Comparison of ENCODE assay signal across 8 cellular contexts in the genomic region with DNA sequence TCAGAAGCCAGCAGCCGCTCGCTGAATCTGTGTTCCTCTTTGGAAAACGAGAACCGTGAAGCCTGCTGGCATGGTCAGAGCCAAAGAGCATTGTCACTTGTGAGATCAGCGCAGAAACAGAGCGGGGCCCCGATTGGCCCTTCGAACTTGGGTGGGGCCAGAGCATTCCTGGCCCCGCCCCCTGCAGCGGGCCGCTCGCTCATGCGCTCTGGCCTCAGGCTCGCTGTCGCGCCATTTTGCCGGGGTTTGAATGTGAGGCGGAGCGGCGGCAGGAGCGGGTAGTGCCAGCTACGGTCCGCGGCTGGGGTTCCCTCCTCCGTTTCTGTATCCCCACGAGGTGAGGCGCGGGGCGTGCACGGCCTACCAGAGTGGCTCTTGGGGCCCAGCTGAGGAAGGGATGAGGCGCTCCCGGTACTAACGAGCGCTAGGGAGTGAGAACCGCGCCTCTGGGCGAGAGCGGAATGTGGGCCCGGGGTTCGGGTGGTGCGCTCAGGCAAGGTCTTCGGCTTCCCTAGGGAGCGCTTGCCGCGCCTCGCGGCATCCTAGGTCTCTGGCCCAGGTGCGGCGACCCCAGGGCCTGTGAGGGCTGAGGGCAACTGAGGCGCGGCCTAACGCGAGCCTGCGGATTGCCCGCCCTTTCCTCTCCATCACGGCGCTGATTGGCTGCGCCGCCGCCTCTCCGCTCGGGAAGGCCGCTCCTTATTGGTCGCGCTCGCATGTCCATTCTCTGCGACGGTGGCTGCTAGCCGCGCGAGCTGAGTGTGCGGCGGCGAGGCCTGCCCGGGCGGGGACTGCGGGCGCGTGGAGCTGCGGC. TPM values are rescaled to one million over a fixed set of nuclear protein-coding genes. Genes with fewer than 3 reads are reported as not detected.
DNase-seq lines count a peak whose midpoint lies in the region; ATAC-seq, FAIRE-seq and TF ChIP-seq lines count a peak whose summit lies in the region.

A gene with protein sequence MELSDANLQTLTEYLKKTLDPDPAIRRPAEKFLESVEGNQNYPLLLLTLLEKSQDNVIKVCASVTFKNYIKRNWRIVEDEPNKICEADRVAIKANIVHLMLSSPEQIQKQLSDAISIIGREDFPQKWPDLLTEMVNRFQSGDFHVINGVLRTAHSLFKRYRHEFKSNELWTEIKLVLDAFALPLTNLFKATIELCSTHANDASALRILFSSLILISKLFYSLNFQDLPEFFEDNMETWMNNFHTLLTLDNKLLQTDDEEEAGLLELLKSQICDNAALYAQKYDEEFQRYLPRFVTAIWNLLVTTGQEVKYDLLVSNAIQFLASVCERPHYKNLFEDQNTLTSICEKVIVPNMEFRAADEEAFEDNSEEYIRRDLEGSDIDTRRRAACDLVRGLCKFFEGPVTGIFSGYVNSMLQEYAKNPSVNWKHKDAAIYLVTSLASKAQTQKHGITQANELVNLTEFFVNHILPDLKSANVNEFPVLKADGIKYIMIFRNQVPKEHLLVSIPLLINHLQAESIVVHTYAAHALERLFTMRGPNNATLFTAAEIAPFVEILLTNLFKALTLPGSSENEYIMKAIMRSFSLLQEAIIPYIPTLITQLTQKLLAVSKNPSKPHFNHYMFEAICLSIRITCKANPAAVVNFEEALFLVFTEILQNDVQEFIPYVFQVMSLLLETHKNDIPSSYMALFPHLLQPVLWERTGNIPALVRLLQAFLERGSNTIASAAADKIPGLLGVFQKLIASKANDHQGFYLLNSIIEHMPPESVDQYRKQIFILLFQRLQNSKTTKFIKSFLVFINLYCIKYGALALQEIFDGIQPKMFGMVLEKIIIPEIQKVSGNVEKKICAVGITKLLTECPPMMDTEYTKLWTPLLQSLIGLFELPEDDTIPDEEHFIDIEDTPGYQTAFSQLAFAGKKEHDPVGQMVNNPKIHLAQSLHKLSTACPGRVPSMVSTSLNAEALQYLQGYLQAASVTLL (plus strand): TSS at position 226 of the 814 bp plus-strand sequence. CDS start 12,152 bp downstream, outside the sequence.

- H3K4me1 Mint-ChIP-seq in natural killer cell, result peaks cover 29 to 37% of the 10 kb centered on the region in 2 donors

- H2AFZ ChIP-seq in Loucy (ENCODE audit: low read length), result peak within 1 kb of the TSS; percentile 99

- H3K36me3 Mint-ChIP-seq in natural killer cell, result no peaks in the 10 kb centered on the region

- peaks cover 52% of the 10 kb centered on the region for H3K79me2 ChIP-seq in Loucy (ENCODE audit: insufficient read depth, low read length)

- no peaks in the 10 kb centered on the region; the same call in 1 of the 2 replicates for H3K36me3 ChIP-seq in Loucy (ENCODE audit: insufficient read depth, low read length)

- peak; percentile 85 to 95 (median 90) for ATAC-seq in natural killer cell

- peak within 1 kb of the TSS; percentile 81 for H3K4me3 ChIP-seq in Loucy (ENCODE audit: low read length, poor library complexity, severe bottlenecking)

- H4K20me1 ChIP-seq in Loucy (ENCODE audit: insufficient read depth, low read length, poor library complexity, severe bottlenecking), result peaks cover 46% of the 10 kb centered on the region

- no peaks in the 10 kb centered on the region for H3K27me3 Mint-ChIP-seq in natural killer cell (ENCODE audit: low read depth in 2 of 2)

- peak within 1 kb of the TSS; percentile 89 for H3K9ac ChIP-seq in Loucy (ENCODE audit: low read depth, low read length, poor library complexity, severe bottlenecking)

- no peaks in the 10 kb centered on the region for H3F3A ChIP-seq in Loucy (ENCODE audit: low read depth)

- peak; percentile 6 for FAIRE-seq in H54 (lab: Jason Lieb, UNC)

- H3K9me3 Mint-ChIP-seq in natural killer cell, result no peaks in the 10 kb centered on the region

- no peaks in the 10 kb centered on the region for H3K27me3 ChIP-seq in Loucy (ENCODE audit: insufficient read depth, low read length, poor library complexity, severe bottlenecking)

- H3K4me1 ChIP-seq in Loucy (ENCODE audit: insufficient read depth, low read length, poor library complexity, severe bottlenecking), result peaks cover 37% of the 10 kb centered on the region

- H3K4me2 ChIP-seq in Loucy (ENCODE audit: low read depth, low read length, poor library complexity, severe bottlenecking), result peak within 1 kb of the TSS; percentile 96

- intact Hi-C loops in natural killer cell (cut with micrococcal nuclease), result loop anchor here (1.0 to 5.0 kb wide), 5 partner anchors 125 to 233 kb away; a partner anchor contains a TSS

- TF ChIP-seq POLR2A in H54 (IDR thresholded peaks at IDR 0.05; ENCODE audit: low read depth, low read length), result peak; percentile 87
- TF ChIP-seq POLR2A in Raji (IDR thresholded peaks at IDR 0.05; ENCODE audit: insufficient read depth, low read depth, low read length), result peak; percentile 86

- H3K9me2 ChIP-seq in Loucy (replicated peaks; ENCODE audit: low read depth, low read length), result no peaks in the 10 kb centered on the region

- TF ChIP-seq CTCF in Loucy (conservative IDR thresholded peaks at IDR 0.05; ENCODE audit: low read length), result no peak
- no peak for TF ChIP-seq CTCF in natural killer cell (IDR thresholded peaks at IDR 0.05)

- no peaks in the 10 kb centered on the region for H3K9me3 ChIP-seq in Loucy (ENCODE audit: insufficient read depth, low read depth, low read length)

- peak; percentile 96 for DNase-seq in EL
- DNase-seq in H54 (ENCODE audit: insufficient read length, low spot score), result peak; percentile 88
- DNase-seq in activated T-helper 9 cell treated with anti-CD3 and anti-CD28 coated beads, Interleukin-2, amount 50 U/mL, for 16 hours (ENCODE audit: low read depth), result peak; percentile 90
- DNase-seq in fibroblast of peridontal ligament (ENCODE audit: extremely low read depth), result peak; percentile 95
- peak; percentile 94 for DNase-seq in natural killer cell
- peak; percentile 92 for DNase-seq in stimulated activated naive CD4-positive, alpha-beta T cell treated with Interleukin-2 at 50 U/mL for 16 hours (lab: John Stamatoyannopoulos, UW)

- H3K27ac Mint-ChIP-seq in natural killer cell, result peak within 1 kb of the TSS; percentile 97 to 99

- H3K4me3 Mint-ChIP-seq in natural killer cell, result peak within 1 kb of the TSS; percentile 99

RNA-seq across cellular contexts. Expression of the gene that starts here (rescaled TPM):
- 10 to 100 TPM; 24.6 to 29.5 (median 25.8) TPM for total RNA-seq in natural killer cell

Comparison
In these comparisons a context has a peak if more than half of its experiments do, and no peak if none do; other contexts are left out.
1. Peak in every context shown above with its lines: DNase-seq, ATAC-seq and H3K4me3 ChIP-seq.